Comparison of ENCODE assay signal across 12 cellular contexts in genomic region chr6:21628162-21628561, GRCh38.
"Had no signal": no experiment of that assay in that cellular context is flagged by ENCODE, and none has a peak within 500 bp of the region (broad histone marks: within the 10 kb centered on the region; RNA-seq: fewer than 3 reads in every experiment).

No MANE protein-coding gene starts in this region.

- H3K9me3 Mint-ChIP-seq: T-helper 2 cell treated with Interferon-gamma antibody and Interleukin-4, amounts not matched to agents 5 μg/mL and 100 μg/mL, for 36 hours had no signal

- DNase-seq: activated CD4-positive, alpha-beta T cell treated with anti-CD3 and anti-CD28 coated beads, Interleukin-2, amount 50 U/mL, for 4 hours; activated naive CD4-positive, alpha-beta T cell; activated T-cell treated with anti-CD3 and anti-CD28 coated beads for 4 hours; aorta; heart left ventricle; left colon; lower lobe of right lung; midbrain; pancreas; stimulated activated CD4-positive, alpha-beta T cell treated with anti-CD3 and anti-CD28 coated beads, Interleukin-2, amount 100 ng/mL, for 24 hours had no signal

- H3K27ac Mint-ChIP-seq: T-helper 2 cell treated with Interferon-gamma antibody and Interleukin-4, amounts not matched to agents 5 μg/mL and 100 μg/mL, for 36 hours had no signal

- ATAC-seq: activated CD4-positive, CD25-positive, alpha-beta regulatory T cell treated with anti-CD3 and anti-CD28 coated beads, Interleukin-2, amount 50 U/mL, for 24 hours; heart left ventricle; left colon; lower lobe of right lung; pancreas had no signal

- H3K4me3 Mint-ChIP-seq: T-helper 2 cell treated with Interferon-gamma antibody and Interleukin-4, amounts not matched to agents 5 μg/mL and 100 μg/mL, for 36 hours had no signal
